Comparison of ENCODE assay signal across 12 cellular contexts in the genomic region with DNA sequence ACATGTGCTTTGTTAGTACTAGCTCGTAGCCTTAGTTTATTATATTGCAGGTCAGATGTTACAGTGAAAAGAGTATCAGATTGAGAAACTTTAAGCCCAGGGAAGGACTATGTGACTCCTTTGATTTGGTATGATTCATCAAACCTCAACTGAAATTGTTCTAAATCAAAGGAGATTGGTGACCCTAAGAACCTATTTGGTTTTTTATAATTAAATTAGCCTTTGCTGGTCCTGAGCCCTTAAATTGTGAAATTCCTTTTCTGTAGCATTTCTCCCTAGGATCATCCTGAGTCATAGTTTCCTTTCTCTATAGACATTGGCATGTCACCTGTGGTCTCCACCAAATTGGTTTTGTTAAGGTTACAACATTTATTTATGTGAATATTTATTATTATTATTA.
"Had no signal": no experiment of that assay in that cellular context is flagged by ENCODE, and none has a peak within 500 bp of the region (broad histone marks: within the 10 kb centered on the region; RNA-seq: fewer than 3 reads in every experiment).

No MANE protein-coding gene starts in this region.

- H3K27ac ChIP-seq: dorsolateral prefrontal cortex, heart right ventricle, left ventricle myocardium inferior, skin epidermis, thyroid gland, uterus had no signal

- H3K36me3 ChIP-seq: heart right ventricle, left ventricle myocardium inferior, thyroid gland, uterus had no signal

- H3K4me3 Mint-ChIP-seq: nephron progenitor cell had no signal

- H3K9me3 Mint-ChIP-seq: nephron progenitor cell had no signal

- H3K27ac Mint-ChIP-seq: activated naive CD4-positive, alpha-beta T cell treated with anti-CD3 and anti-CD28 coated beads, Interleukin-2, amount 50 U/mL, for 72 hours; activated T-helper 2 cell treated with anti-CD3 and anti-CD28 coated beads, Interferon-gamma antibody, Interleukin-2, Interleukin-4, amounts not matched to agents 10 μg/mL and 5 μg/mL and 100 μg/mL, durations not matched to agents 14 hours and 24 hours and 36 hours; nephron progenitor cell had no signal

- H3K4me3 ChIP-seq: dorsolateral prefrontal cortex, heart right ventricle, left ventricle myocardium inferior, skin epidermis, thyroid gland, uterus had no signal

- DNase-seq: activated CD4-positive, alpha-beta T cell treated with anti-CD3 and anti-CD28 coated beads, Interleukin-2, amount 50 U/mL, for 1 hour; dorsolateral prefrontal cortex; heart right ventricle; left ventricle myocardium inferior; mesenchymal stem cell; nephron progenitor cell; T-helper 2 cell; thyroid gland; uterus had no signal

- H3K27me3 ChIP-seq: dorsolateral prefrontal cortex, heart right ventricle, thyroid gland, uterus had no signal

- H3K4me1 Mint-ChIP-seq: nephron progenitor cell had no signal

- H3K4me1 ChIP-seq: heart right ventricle, left ventricle myocardium inferior, thyroid gland, uterus had no signal

- H3K36me3 Mint-ChIP-seq: activated naive CD4-positive, alpha-beta T cell treated with anti-CD3 and anti-CD28 coated beads, Interleukin-2, amount 50 U/mL, for 72 hours had no signal

- H3K9me3 ChIP-seq: thyroid gland, uterus had no signal
